In genomic region chr20:59403261-59403961, GRCh38 we compare ENCODE assay signal across 1 cellular context.
TF ChIP-seq lines count a peak whose summit lies in the region.

No MANE protein-coding gene starts in this region.

TF ChIP-seq in HepG2, 621 proteins besides CTCF, POLR2A, EP300 and RAD21 (continued from another document and continues in another):
- TF ChIP-seq ZNF687 (CRISPR knock-in tag; IDR thresholded peaks at IDR 0.05) (peak; percentile 60), NFYC (CRISPR knock-in tag; IDR thresholded peaks at IDR 0.05) (0 out of 2 replicates have a peak, but pooled peaks have one; percentile 7), ZNF354B (CRISPR knock-in tag; IDR thresholded peaks at IDR 0.05) (no peak), NAIF1 (CRISPR knock-in tag; IDR thresholded peaks at IDR 0.05; ENCODE audit: borderline replicate concordance) (no peak), RBFOX2 (IDR thresholded peaks at IDR 0.05; ENCODE audit: low read depth, low read length) (no peak), HCFC1 (IDR thresholded peaks at IDR 0.05; ENCODE audit: low read depth, low read length) (no peak), ZBTB21 (CRISPR knock-in tag; IDR thresholded peaks at IDR 0.05) (peak; percentile 12; the same call in 1 of the 2 replicates), SALL2 (CRISPR knock-in tag; IDR thresholded peaks at IDR 0.05) (0 out of 2 replicates have a peak, but pooled peaks have one; percentile 68), POLR2AphosphoS5 (IDR thresholded peaks at IDR 0.05; ENCODE audit: low read depth, low read length) (no peak), ZNF343 (CRISPR knock-in tag; IDR thresholded peaks at IDR 0.05) (no peak), GPBP1L1 (CRISPR knock-in tag; IDR thresholded peaks at IDR 0.05) (no peak), ZNF678 (CRISPR knock-in tag; IDR thresholded peaks at IDR 0.05) (0 out of 2 replicates have a peak, but pooled peaks have one; percentile 62), NR1H2 (CRISPR knock-in tag; IDR thresholded peaks at IDR 0.05; ENCODE audit: borderline replicate concordance, low read depth) (no peak), ZNF558 (CRISPR knock-in tag; IDR thresholded peaks at IDR 0.05; ENCODE audit: borderline replicate concordance) (peak; percentile 36; the same call in 1 of the 2 replicates), ZNF33B (CRISPR knock-in tag; IDR thresholded peaks at IDR 0.05) (no peak), ZBTB25 (CRISPR knock-in tag; IDR thresholded peaks at IDR 0.05) (no peak), ZNF484 (CRISPR knock-in tag; IDR thresholded peaks at IDR 0.05; ENCODE audit: borderline replicate concordance, low read depth) (no peak), CENPT (CRISPR knock-in tag; IDR thresholded peaks at IDR 0.05; ENCODE audit: low read depth) (no peak), SIX1 (CRISPR knock-in tag; IDR thresholded peaks at IDR 0.05; ENCODE audit: borderline replicate concordance) (no peak), ZSCAN20 (CRISPR knock-in tag; IDR thresholded peaks at IDR 0.05; ENCODE audit: borderline replicate concordance) (0 out of 2 replicates have a peak, but pooled peaks have one; percentile 45), BHLHE40 (IDR thresholded peaks at IDR 0.05; ENCODE audit: low read length) (0 out of 2 replicates have a peak, but pooled peaks have one; percentile 29), ZNF101 (CRISPR knock-in tag; IDR thresholded peaks at IDR 0.05; ENCODE audit: borderline replicate concordance, low read depth) (no peak), ZIK1 (CRISPR knock-in tag; IDR thresholded peaks at IDR 0.05; ENCODE audit: borderline replicate concordance, low read depth) (no peak), THRA (CRISPR knock-in tag; IDR thresholded peaks at IDR 0.05; ENCODE audit: borderline replicate concordance) (0 out of 2 replicates have a peak, but pooled peaks have one; percentile 30), ZFP82 (CRISPR knock-in tag; IDR thresholded peaks at IDR 0.05; ENCODE audit: borderline replicate concordance) (no peak), RFX5 (IDR thresholded peaks at IDR 0.05; ENCODE audit: low read depth, low read length) (no peak), CBFB (CRISPR knock-in tag; IDR thresholded peaks at IDR 0.05) (no peak; the same call in 1 of the 2 replicates), FOXK1 (CRISPR knock-in tag; IDR thresholded peaks at IDR 0.05; ENCODE audit: borderline replicate concordance, low read depth) (no peak), ZBTB7B (CRISPR knock-in tag; IDR thresholded peaks at IDR 0.05) (peak; percentile 72; the same call in 1 of the 2 replicates), STAG1 (CRISPR knock-in tag; IDR thresholded peaks at IDR 0.05) (peak; percentile 96), ISL2 (CRISPR knock-in tag; IDR thresholded peaks at IDR 0.05) (no peak), SMAD3 (CRISPR knock-in tag; IDR thresholded peaks at IDR 0.05) (no peak), ZNF468 (CRISPR knock-in tag; IDR thresholded peaks at IDR 0.05) (no peak), ZNF460 (CRISPR knock-in tag; IDR thresholded peaks at IDR 0.05; ENCODE audit: borderline replicate concordance) (no peak), KAT2B (IDR thresholded peaks at IDR 0.05; ENCODE audit: borderline replicate concordance, low read depth, low read length) (no peak), ZBTB38 (CRISPR knock-in tag; IDR thresholded peaks at IDR 0.05) (no peak), ZNF724P (CRISPR knock-in tag; IDR thresholded peaks at IDR 0.05; ENCODE audit: borderline replicate concordance) (no peak), ZNF670 (CRISPR knock-in tag; IDR thresholded peaks at IDR 0.05; ENCODE audit: borderline replicate concordance) (no peak), NONO (IDR thresholded peaks at IDR 0.05) (no peak), NONO (CRISPR knock-in tag; conservative IDR thresholded peaks at IDR 0.05) (peak; percentile 50; the same call in 1 of the 2 replicates), ZFP36L1 (CRISPR knock-in tag; IDR thresholded peaks at IDR 0.05) (no peak)
- TF ChIP-seq, protein P1, sequence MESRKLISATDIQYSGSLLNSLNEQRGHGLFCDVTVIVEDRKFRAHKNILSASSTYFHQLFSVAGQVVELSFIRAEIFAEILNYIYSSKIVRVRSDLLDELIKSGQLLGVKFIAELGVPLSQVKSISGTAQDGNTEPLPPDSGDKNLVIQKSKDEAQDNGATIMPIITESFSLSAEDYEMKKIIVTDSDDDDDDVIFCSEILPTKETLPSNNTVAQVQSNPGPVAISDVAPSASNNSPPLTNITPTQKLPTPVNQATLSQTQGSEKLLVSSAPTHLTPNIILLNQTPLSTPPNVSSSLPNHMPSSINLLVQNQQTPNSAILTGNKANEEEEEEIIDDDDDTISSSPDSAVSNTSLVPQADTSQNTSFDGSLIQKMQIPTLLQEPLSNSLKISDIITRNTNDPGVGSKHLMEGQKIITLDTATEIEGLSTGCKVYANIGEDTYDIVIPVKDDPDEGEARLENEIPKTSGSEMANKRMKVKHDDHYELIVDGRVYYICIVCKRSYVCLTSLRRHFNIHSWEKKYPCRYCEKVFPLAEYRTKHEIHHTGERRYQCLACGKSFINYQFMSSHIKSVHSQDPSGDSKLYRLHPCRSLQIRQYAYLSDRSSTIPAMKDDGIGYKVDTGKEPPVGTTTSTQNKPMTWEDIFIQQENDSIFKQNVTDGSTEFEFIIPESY (CRISPR knock-in tag; IDR thresholded peaks at IDR 0.05) = no peak
- TF ChIP-seq, protein P2, sequence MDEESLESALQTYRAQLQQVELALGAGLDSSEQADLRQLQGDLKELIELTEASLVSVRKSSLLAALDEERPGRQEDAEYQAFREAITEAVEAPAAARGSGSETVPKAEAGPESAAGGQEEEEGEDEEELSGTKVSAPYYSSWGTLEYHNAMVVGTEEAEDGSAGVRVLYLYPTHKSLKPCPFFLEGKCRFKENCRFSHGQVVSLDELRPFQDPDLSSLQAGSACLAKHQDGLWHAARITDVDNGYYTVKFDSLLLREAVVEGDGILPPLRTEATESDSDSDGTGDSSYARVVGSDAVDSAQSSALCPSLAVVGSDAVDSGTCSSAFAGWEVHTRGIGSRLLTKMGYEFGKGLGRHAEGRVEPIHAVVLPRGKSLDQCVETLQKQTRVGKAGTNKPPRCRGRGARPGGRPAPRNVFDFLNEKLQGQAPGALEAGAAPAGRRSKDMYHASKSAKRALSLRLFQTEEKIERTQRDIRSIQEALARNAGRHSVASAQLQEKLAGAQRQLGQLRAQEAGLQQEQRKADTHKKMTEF (CRISPR knock-in tag; IDR thresholded peaks at IDR 0.05) = peak; percentile 52; the same call in 1 of the 2 replicates
- TF ChIP-seq, protein P3, sequence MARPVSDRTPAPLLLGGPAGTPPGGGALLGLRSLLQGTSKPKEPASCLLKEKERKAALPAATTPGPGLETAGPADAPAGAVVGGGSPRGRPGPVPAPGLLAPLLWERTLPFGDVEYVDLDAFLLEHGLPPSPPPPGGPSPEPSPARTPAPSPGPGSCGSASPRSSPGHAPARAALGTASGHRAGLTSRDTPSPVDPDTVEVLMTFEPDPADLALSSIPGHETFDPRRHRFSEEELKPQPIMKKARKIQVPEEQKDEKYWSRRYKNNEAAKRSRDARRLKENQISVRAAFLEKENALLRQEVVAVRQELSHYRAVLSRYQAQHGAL (CRISPR knock-in tag; IDR thresholded peaks at IDR 0.05; ENCODE audit: not compliant biosample characterization) = no peak
- TF ChIP-seq, protein P4, sequence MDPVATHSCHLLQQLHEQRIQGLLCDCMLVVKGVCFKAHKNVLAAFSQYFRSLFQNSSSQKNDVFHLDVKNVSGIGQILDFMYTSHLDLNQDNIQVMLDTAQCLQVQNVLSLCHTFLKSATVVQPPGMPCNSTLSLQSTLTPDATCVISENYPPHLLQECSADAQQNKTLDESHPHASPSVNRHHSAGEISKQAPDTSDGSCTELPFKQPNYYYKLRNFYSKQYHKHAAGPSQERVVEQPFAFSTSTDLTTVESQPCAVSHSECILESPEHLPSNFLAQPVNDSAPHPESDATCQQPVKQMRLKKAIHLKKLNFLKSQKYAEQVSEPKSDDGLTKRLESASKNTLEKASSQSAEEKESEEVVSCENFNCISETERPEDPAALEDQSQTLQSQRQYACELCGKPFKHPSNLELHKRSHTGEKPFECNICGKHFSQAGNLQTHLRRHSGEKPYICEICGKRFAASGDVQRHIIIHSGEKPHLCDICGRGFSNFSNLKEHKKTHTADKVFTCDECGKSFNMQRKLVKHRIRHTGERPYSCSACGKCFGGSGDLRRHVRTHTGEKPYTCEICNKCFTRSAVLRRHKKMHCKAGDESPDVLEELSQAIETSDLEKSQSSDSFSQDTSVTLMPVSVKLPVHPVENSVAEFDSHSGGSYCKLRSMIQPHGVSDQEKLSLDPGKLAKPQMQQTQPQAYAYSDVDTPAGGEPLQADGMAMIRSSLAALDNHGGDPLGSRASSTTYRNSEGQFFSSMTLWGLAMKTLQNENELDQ (CRISPR knock-in tag; IDR thresholded peaks at IDR 0.05; ENCODE audit: borderline replicate concordance) = 0 out of 2 replicates have a peak, but pooled peaks have one; percentile 68
- TF ChIP-seq, protein P5, sequence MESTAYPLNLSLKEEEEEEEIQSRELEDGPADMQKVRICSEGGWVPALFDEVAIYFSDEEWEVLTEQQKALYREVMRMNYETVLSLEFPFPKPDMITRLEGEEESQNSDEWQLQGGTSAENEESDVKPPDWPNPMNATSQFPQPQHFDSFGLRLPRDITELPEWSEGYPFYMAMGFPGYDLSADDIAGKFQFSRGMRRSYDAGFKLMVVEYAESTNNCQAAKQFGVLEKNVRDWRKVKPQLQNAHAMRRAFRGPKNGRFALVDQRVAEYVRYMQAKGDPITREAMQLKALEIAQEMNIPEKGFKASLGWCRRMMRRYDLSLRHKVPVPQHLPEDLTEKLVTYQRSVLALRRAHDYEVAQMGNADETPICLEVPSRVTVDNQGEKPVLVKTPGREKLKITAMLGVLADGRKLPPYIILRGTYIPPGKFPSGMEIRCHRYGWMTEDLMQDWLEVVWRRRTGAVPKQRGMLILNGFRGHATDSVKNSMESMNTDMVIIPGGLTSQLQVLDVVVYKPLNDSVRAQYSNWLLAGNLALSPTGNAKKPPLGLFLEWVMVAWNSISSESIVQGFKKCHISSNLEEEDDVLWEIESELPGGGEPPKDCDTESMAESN (CRISPR knock-in tag; conservative IDR thresholded peaks at IDR 0.05) = 0 out of 2 replicates have a peak, but pooled peaks have one; percentile 48
- TF ChIP-seq, protein P6, sequence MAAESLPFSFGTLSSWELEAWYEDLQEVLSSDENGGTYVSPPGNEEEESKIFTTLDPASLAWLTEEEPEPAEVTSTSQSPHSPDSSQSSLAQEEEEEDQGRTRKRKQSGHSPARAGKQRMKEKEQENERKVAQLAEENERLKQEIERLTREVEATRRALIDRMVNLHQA (CRISPR knock-in tag; IDR thresholded peaks at IDR 0.05) = no peak
